16 cellular contexts compared by ENCODE assay signal in genomic region chr1:160577661-160578060, GRCh38. TPM values are rescaled to one million over a fixed set of nuclear protein-coding genes. Genes with fewer than 3 reads are reported as not detected.
DNase-seq lines count a peak whose midpoint lies in the region; ATAC-seq and TF ChIP-seq lines count a peak whose summit lies in the region.
"Had no signal": no experiment of that assay in that cellular context is flagged by ENCODE, and none has a peak within 500 bp of the region (broad histone marks: within the 10 kb centered on the region; RNA-seq: fewer than 3 reads in every experiment).

No MANE protein-coding gene starts in this region.

- CTCF ChIA-PET in activated CD8-positive, alpha-beta T cell treated with anti-CD3 and anti-CD28 coated beads for 36 hours (lab: Charles Lee): interaction anchor here (0.8 to 3.9 kb wide), 14 partner anchors 10 to 201 kb away, joined by 3 to 34 read pairs (median 3); no protein-coding TSS in a partner anchor

- no peaks in the 10 kb centered on the region for H3K27me3 Mint-ChIP-seq in CD4-positive, CD25-positive, alpha-beta regulatory T cell
- no peaks in the 10 kb centered on the region for H3K27me3 Mint-ChIP-seq in activated CD8-positive, alpha-beta T cell treated with anti-CD3 and anti-CD28 coated beads for 36 hours
- H3K27me3 Mint-ChIP-seq in memory B cell: no peaks in the 10 kb centered on the region

- H3K4me3 ChIP-seq in CD4-positive, CD25-positive, alpha-beta regulatory T cell (ENCODE audit: low read depth, low read length): peak overlapping the region; percentile 96
- H3K4me3 ChIP-seq in GM12875 (ENCODE audit: low read depth, low read length): peak overlapping the region; percentile 54

- TF ChIP-seq CTCF in GM12875 (IDR thresholded peaks at IDR 0.05; ENCODE audit: borderline replicate concordance, insufficient read depth, low read depth, low read length): no peak
- TF ChIP-seq CTCF in activated CD8-positive, alpha-beta T cell treated with anti-CD3 and anti-CD28 coated beads for 36 hours (IDR thresholded peaks at IDR 0.05): no peak

- POLR2A ChIA-PET in activated CD8-positive, alpha-beta T cell treated with anti-CD3 and anti-CD28 coated beads for 36 hours (lab: Charles Lee): interaction anchor here (0.8 to 2.5 kb wide), 5 partner anchors 9 to 82 kb away, joined by 3 to 10 read pairs (median 4); no protein-coding TSS in a partner anchor

- no peaks in the 10 kb centered on the region for H3K9me3 Mint-ChIP-seq in CD4-positive, CD25-positive, alpha-beta regulatory T cell
- H3K9me3 Mint-ChIP-seq in activated CD8-positive, alpha-beta T cell treated with anti-CD3 and anti-CD28 coated beads for 36 hours: peaks cover 3% of the 10 kb centered on the region
- H3K9me3 Mint-ChIP-seq in memory B cell: no peaks in the 10 kb centered on the region

- H3K9me3 ChIP-seq in CD4-positive, CD25-positive, alpha-beta regulatory T cell (ENCODE audit: control insufficient read depth in 2 of 2, low read length in 2 of 2): no peaks in the 10 kb centered on the region

- H3K27ac ChIP-seq in CD4-positive, CD25-positive, alpha-beta regulatory T cell (ENCODE audit: insufficient read depth, low read length, poor library complexity, severe bottlenecking): peak overlapping the region; percentile 75

- peak in 1 of 2 donors; percentile 7 for ATAC-seq in CD4-positive, CD25-positive, alpha-beta regulatory T cell (ENCODE audit: low read depth in 2 of 2)
- peak; percentile 8 for ATAC-seq in activated CD8-positive, alpha-beta T cell treated with anti-CD3 and anti-CD28 coated beads for 36 hours
- ATAC-seq in memory B cell (ENCODE audit: low read depth) (no peak), GM18511 (IDR thresholded peaks at IDR 0.05; ENCODE audit: unreplicated experiment) (no peak)

- peaks cover 12% of the 10 kb centered on the region for H3K36me3 Mint-ChIP-seq in CD4-positive, CD25-positive, alpha-beta regulatory T cell
- H3K36me3 Mint-ChIP-seq in activated CD8-positive, alpha-beta T cell treated with anti-CD3 and anti-CD28 coated beads for 36 hours (ENCODE audit: low read depth): peaks cover 26% of the 10 kb centered on the region
- H3K36me3 Mint-ChIP-seq in memory B cell: peaks cover 5% of the 10 kb centered on the region

- no peaks in the 10 kb centered on the region for H3K27me3 ChIP-seq in CD4-positive, CD25-positive, alpha-beta regulatory T cell (ENCODE audit: control insufficient read depth, insufficient read depth, low read length)

- H3K27ac Mint-ChIP-seq in CD4-positive, CD25-positive, alpha-beta regulatory T cell: peak overlapping the region; percentile 89 to 99 (median 92)
- H3K27ac Mint-ChIP-seq in activated CD8-positive, alpha-beta T cell treated with anti-CD3 and anti-CD28 coated beads for 36 hours: peak overlapping the region; percentile 94
- H3K27ac Mint-ChIP-seq in memory B cell: peak overlapping the region; percentile 96

- peaks cover 55% of the 10 kb centered on the region for H3K4me1 ChIP-seq in CD4-positive, CD25-positive, alpha-beta regulatory T cell (ENCODE audit: control insufficient read depth, insufficient read depth, low read length, poor library complexity, severe bottlenecking)

- H3K4me1 Mint-ChIP-seq in CD4-positive, CD25-positive, alpha-beta regulatory T cell: peaks cover 46 to 88% (median 63%) of the 10 kb centered on the region in 4 donors
- peaks cover 85% of the 10 kb centered on the region for H3K4me1 Mint-ChIP-seq in activated CD8-positive, alpha-beta T cell treated with anti-CD3 and anti-CD28 coated beads for 36 hours (ENCODE audit: low read depth)
- peaks cover 36% of the 10 kb centered on the region for H3K4me1 Mint-ChIP-seq in memory B cell

- peak overlapping the region; percentile 87 to 94 (median 93) for H3K4me3 Mint-ChIP-seq in CD4-positive, CD25-positive, alpha-beta regulatory T cell
- H3K4me3 Mint-ChIP-seq in activated CD8-positive, alpha-beta T cell treated with anti-CD3 and anti-CD28 coated beads for 36 hours: peak overlapping the region; percentile 85
- H3K4me3 Mint-ChIP-seq in memory B cell: peak overlapping the region; percentile 93

- intact Hi-C loops in activated CD8-positive, alpha-beta T cell treated with anti-CD3 and anti-CD28 coated beads for 36 hours (cut with micrococcal nuclease): loop anchor here (5.0 kb wide), 1 partner anchor 55 kb away; the partner anchor contains the start of gene SLAMF6

- peak in 2 of 3 donors; percentile 33 to 55 for DNase-seq in CD4-positive, CD25-positive, alpha-beta regulatory T cell
- no peak for DNase-seq in activated CD8-positive, alpha-beta T cell treated with anti-CD3 and anti-CD28 coated beads for 36 hours
- DNase-seq in memory B cell (ENCODE audit: low spot score in 2 of 2) (no peak), SW 1271 (lab: John Stamatoyannopoulos, UW) (no peak), GM03348 (ENCODE audit: low spot score) (no peak)
- no peak for DNase-seq in stimulated activated CD4-positive, alpha-beta T cell treated with anti-CD3 and anti-CD28 coated beads, Interleukin-4, amount 100 ng/mL, for 4 hours
- DNase-seq: amniotic stem cell, HCEC 1CT, Kasumi-1, NCI-H187 treated with DMSO at 0.1 percent for 48 hours, NCI-H510A treated with DMSO at 0.1 percent for 48 hours, T1000 had no signal

- H3K36me3 ChIP-seq in CD4-positive, CD25-positive, alpha-beta regulatory T cell (ENCODE audit: control insufficient read depth, insufficient read depth, low read length): no peaks in the 10 kb centered on the region

RNA-seq across cellular contexts. Expression of gene CD84, which starts 1.6 kb away (rescaled TPM):
- 135 TPM for total RNA-seq in CD4-positive, CD25-positive, alpha-beta regulatory T cell
- polyA plus RNA-seq in CD4-positive, CD25-positive, alpha-beta regulatory T cell: 10 to 100 TPM; 20.7 to 36.4 (median 27.1) TPM
- total RNA-seq in activated CD8-positive, alpha-beta T cell treated with anti-CD3 and anti-CD28 coated beads for 36 hours: 10 to 100 TPM; 18.1 to 20.1 TPM
- total RNA-seq: RPMI7951 had no signal

RNA-seq across cellular contexts. Expression of gene SLAMF6, which starts 54.6 kb away (rescaled TPM):
- total RNA-seq in CD4-positive, CD25-positive, alpha-beta regulatory T cell: 60.0 TPM
- polyA plus RNA-seq in CD4-positive, CD25-positive, alpha-beta regulatory T cell: 100 to 1,000 TPM; 122 to 163 (median 141) TPM
- 10 to 100 TPM; 42.8 to 43.9 TPM for total RNA-seq in activated CD8-positive, alpha-beta T cell treated with anti-CD3 and anti-CD28 coated beads for 36 hours
- total RNA-seq: RPMI7951, temporal lobe had no signal

Comparison
In these comparisons a context has a peak if more than half of its experiments do, and no peak if none do; other contexts are left out.
1. DNase-seq: peak in CD4-positive, CD25-positive, alpha-beta regulatory T cell (2 of 3); none in activated CD8-positive, alpha-beta T cell treated with anti-CD3 and anti-CD28 coated beads for 36 hours (single experiment), memory B cell (0 of 2), stimulated activated CD4-positive, alpha-beta T cell treated with anti-CD3 and anti-CD28 coated beads, Interleukin-4, amount 100 ng/mL, for 4 hours (0 of 2), SW 1271 (0 of 2) and GM03348 (single experiment).
2. Peak in every context shown above with its lines, with median percentiles within 50 percentile points of each other: H3K27ac Mint-ChIP-seq and H3K4me3 Mint-ChIP-seq.